ENCODE assay signal across 1 cellular context in the genomic region with DNA sequence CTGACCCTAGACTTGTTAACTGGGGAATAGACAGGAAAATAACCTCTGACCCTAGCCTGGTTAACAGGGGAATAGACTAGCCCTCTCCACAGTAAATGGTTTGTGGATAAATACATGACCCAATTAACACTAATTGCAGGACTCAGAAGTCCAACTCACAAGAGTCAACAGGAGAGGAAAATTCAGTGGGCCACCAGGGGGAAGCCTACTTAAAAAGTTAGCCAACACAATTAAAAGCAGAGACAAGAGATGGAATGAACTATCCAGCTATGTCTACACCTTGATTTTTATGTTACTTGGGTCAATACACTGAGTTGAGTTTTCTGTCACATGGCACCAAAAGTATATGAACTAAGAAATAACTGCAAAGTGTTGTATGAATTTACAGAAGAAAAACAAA.
TF ChIP-seq lines count a peak whose summit lies in the region.

No MANE protein-coding gene starts in this region.

TF ChIP-seq in HCT116, 20 proteins besides CTCF, POLR2A, EP300 and RAD21 (continued from another document):
- TF ChIP-seq, protein P1, sequence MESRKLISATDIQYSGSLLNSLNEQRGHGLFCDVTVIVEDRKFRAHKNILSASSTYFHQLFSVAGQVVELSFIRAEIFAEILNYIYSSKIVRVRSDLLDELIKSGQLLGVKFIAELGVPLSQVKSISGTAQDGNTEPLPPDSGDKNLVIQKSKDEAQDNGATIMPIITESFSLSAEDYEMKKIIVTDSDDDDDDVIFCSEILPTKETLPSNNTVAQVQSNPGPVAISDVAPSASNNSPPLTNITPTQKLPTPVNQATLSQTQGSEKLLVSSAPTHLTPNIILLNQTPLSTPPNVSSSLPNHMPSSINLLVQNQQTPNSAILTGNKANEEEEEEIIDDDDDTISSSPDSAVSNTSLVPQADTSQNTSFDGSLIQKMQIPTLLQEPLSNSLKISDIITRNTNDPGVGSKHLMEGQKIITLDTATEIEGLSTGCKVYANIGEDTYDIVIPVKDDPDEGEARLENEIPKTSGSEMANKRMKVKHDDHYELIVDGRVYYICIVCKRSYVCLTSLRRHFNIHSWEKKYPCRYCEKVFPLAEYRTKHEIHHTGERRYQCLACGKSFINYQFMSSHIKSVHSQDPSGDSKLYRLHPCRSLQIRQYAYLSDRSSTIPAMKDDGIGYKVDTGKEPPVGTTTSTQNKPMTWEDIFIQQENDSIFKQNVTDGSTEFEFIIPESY (IDR thresholded peaks at IDR 0.05; ENCODE audit: extremely low read depth, insufficient replicate concordance, low read length): no peak
